Comparison of ENCODE assay signal across 18 cellular contexts in the genomic region with DNA sequence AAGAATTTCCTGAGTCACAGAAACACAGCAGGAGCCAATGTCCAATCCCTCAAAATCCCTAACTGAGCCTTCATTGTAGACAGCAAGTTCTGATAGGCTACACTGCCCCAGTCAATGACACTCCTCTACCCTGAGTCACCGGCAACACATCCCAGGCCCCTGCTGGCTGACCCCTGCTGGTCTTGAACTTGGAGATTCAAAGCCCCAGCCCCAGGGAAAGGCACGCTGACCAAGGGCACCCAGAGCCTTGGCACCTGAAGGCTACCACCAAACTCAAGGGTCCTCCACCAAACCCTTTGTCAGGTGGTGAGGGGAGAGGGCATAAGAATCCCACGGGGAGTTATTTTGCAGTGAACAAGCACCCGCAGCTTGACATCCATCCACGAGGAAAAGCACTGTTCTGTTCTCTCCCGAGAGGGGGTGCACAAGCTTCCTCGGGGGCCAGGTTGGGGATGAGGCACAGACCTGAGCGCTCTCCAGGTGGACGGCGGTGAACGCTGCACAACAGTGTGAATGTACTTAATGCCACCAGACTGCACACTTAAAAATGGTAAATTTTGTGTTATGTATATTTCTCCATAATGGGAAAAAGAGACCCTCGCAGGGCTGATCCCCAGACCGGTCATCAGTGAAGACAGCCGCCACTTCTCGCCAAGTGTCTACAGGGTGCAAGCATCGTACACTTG. TPM values are rescaled to one million over a fixed set of nuclear protein-coding genes. Genes with fewer than 3 reads are reported as not detected.
DNase-seq lines count a peak whose midpoint lies in the region; ATAC-seq, FAIRE-seq and TF ChIP-seq lines count a peak whose summit lies in the region.
"Had no signal": no experiment of that assay in that cellular context is flagged by ENCODE, and none has a peak within 500 bp of the region (broad histone marks: within the 10 kb centered on the region; RNA-seq: fewer than 3 reads in every experiment).

No MANE protein-coding gene starts in this region.

- 87% methylated on average over 16 of the region's 16 CpGs for WGBS in right cardiac atrium

- H3K4me1 Mint-ChIP-seq in astrocyte (ENCODE audit: low read depth, unreplicated experiment), result peaks cover 3% of the 10 kb centered on the region
- no peaks in the 10 kb centered on the region for H3K4me1 Mint-ChIP-seq in activated CD4-positive, alpha-beta T cell treated with anti-CD3 and anti-CD28 coated beads, Interleukin-2, amount 10 ng/mL, durations not matched to agents 7 days and 5 days
- H3K4me1 Mint-ChIP-seq in activated CD4-positive, alpha-beta T cell treated with anti-CD3 and anti-CD28 coated beads, Interleukin-2, amount 10 ng/mL, durations not matched to agents 24 days and 14 days, result no peaks in the 10 kb centered on the region
- H3K4me1 Mint-ChIP-seq: activated naive CD8-positive, alpha-beta T cell treated with anti-CD3 and anti-CD28 coated beads, Interleukin-2, amount 10 ng/mL, durations not matched to agents 7 days and 5 days; central memory CD8-positive, alpha-beta T cell; GM23338 had no signal

- peak; percentile 7 for DNase-seq in left ventricle myocardium superior
- no peak for DNase-seq in right cardiac atrium
- peak; percentile 2 for DNase-seq in astrocyte (ENCODE audit: low read depth)
- peak; percentile 22 for DNase-seq in iris pigment epithelial cell (ENCODE audit: low read depth)
- DNase-seq in NCI-H2029 treated with DMSO at 0.1 percent for 48 hours (lab: John Stamatoyannopoulos, UW), result no peak
- no peak for DNase-seq in activated CD4-positive, alpha-beta T cell treated with anti-CD3 and anti-CD28 coated beads, Interleukin-2, amount 10 ng/mL, durations not matched to agents 7 days and 5 days
- DNase-seq in activated CD4-positive, alpha-beta T cell treated with anti-CD3 and anti-CD28 coated beads, Interleukin-2, amount 10 ng/mL, durations not matched to agents 24 days and 14 days, result no peak
- DNase-seq: activated naive CD8-positive, alpha-beta T cell treated with anti-CD3 and anti-CD28 coated beads, Interleukin-2, amount 10 ng/mL, durations not matched to agents 7 days and 5 days; CD4-positive, alpha-beta T cell; midbrain; NCI-H1048; NCI-H69 had no signal

- no peak for FAIRE-seq in astrocyte (lab: Jason Lieb, UNC)
- FAIRE-seq: GM18507 had no signal

- intact Hi-C loops in left ventricle myocardium superior (cut with micrococcal nuclease) (no loop called here), right cardiac atrium (cut with DNase I) (no loop called here)
- intact Hi-C loops in activated CD4-positive, alpha-beta T cell treated with anti-CD3 and anti-CD28 coated beads, Interleukin-2, amount 10 ng/mL, durations not matched to agents 24 days and 14 days (cut with micrococcal nuclease), result no loop called here

- no peak overlapping the region for H3K27ac Mint-ChIP-seq in astrocyte (ENCODE audit: unreplicated experiment)
- H3K27ac Mint-ChIP-seq in activated CD4-positive, alpha-beta T cell treated with anti-CD3 and anti-CD28 coated beads, Interleukin-2, amount 10 ng/mL, durations not matched to agents 7 days and 5 days, result no peak overlapping the region
- H3K27ac Mint-ChIP-seq in activated CD4-positive, alpha-beta T cell treated with anti-CD3 and anti-CD28 coated beads, Interleukin-2, amount 10 ng/mL, durations not matched to agents 24 days and 14 days, result no peak overlapping the region
- H3K27ac Mint-ChIP-seq: activated naive CD8-positive, alpha-beta T cell treated with anti-CD3 and anti-CD28 coated beads, Interleukin-2, amount 10 ng/mL, durations not matched to agents 7 days and 5 days; activated T-helper 1 cell treated with anti-CD3 and anti-CD28 coated beads, Interleukin-12 subunit alpha, Interleukin-12 subunit beta, Interleukin-2, Interleukin-4 antibody, amounts not matched to agents 30 ng/mL and 10 ng/mL and 1 ng/mL, durations not matched to agents 14 hours and 24 hours and 36 hours; CD4-positive, alpha-beta T cell; GM23338 had no signal

- peaks cover 2% of the 10 kb centered on the region for H3K9me3 Mint-ChIP-seq in astrocyte (ENCODE audit: unreplicated experiment)
- H3K9me3 Mint-ChIP-seq in activated CD4-positive, alpha-beta T cell treated with anti-CD3 and anti-CD28 coated beads, Interleukin-2, amount 10 ng/mL, durations not matched to agents 7 days and 5 days, result no peaks in the 10 kb centered on the region
- H3K9me3 Mint-ChIP-seq in activated CD4-positive, alpha-beta T cell treated with anti-CD3 and anti-CD28 coated beads, Interleukin-2, amount 10 ng/mL, durations not matched to agents 24 days and 14 days, result no peaks in the 10 kb centered on the region
- H3K9me3 Mint-ChIP-seq: activated naive CD8-positive, alpha-beta T cell treated with anti-CD3 and anti-CD28 coated beads, Interleukin-2, amount 10 ng/mL, durations not matched to agents 7 days and 5 days; activated T-helper 1 cell treated with anti-CD3 and anti-CD28 coated beads, Interleukin-12 subunit alpha, Interleukin-12 subunit beta, Interleukin-2, Interleukin-4 antibody, amounts not matched to agents 30 ng/mL and 10 ng/mL and 1 ng/mL, durations not matched to agents 14 hours and 24 hours and 36 hours; CD4-positive, alpha-beta T cell; central memory CD8-positive, alpha-beta T cell; GM23338 had no signal

- H3K36me3 Mint-ChIP-seq in astrocyte (ENCODE audit: low read depth, unreplicated experiment), result no peaks in the 10 kb centered on the region
- H3K36me3 Mint-ChIP-seq in activated CD4-positive, alpha-beta T cell treated with anti-CD3 and anti-CD28 coated beads, Interleukin-2, amount 10 ng/mL, durations not matched to agents 7 days and 5 days (ENCODE audit: low read depth), result no peaks in the 10 kb centered on the region
- H3K36me3 Mint-ChIP-seq in activated CD4-positive, alpha-beta T cell treated with anti-CD3 and anti-CD28 coated beads, Interleukin-2, amount 10 ng/mL, durations not matched to agents 24 days and 14 days (ENCODE audit: low read depth), result no peaks in the 10 kb centered on the region
- H3K36me3 Mint-ChIP-seq: activated naive CD8-positive, alpha-beta T cell treated with anti-CD3 and anti-CD28 coated beads, Interleukin-2, amount 10 ng/mL, durations not matched to agents 7 days and 5 days had no signal

- H3K27ac ChIP-seq in right cardiac atrium (ENCODE audit: low read length), result no peak overlapping the region
- H3K27ac ChIP-seq in astrocyte (ENCODE audit: low read depth, low read length), result no peak overlapping the region

- H3K4me1 ChIP-seq in right cardiac atrium (ENCODE audit: control insufficient read depth, insufficient read depth, low read length) (no peaks in the 10 kb centered on the region), astrocyte (ENCODE audit: insufficient read depth, low read length) (peaks cover 8% of the 10 kb centered on the region)

- H3K9me3 ChIP-seq in right cardiac atrium (ENCODE audit: control insufficient read depth, low read length) (no peaks in the 10 kb centered on the region), astrocyte (ENCODE audit: insufficient read depth, low read depth, low read length) (no peaks in the 10 kb centered on the region)

- no peaks in the 10 kb centered on the region for H4K20me1 ChIP-seq in astrocyte (ENCODE audit: insufficient read depth, low read length)

- no peak for TF ChIP-seq CTCF in astrocyte (IDR thresholded peaks at IDR 0.05; ENCODE audit: insufficient read depth, low read depth, low read length)

- ATAC-seq in left ventricle myocardium superior, result no peak
- ATAC-seq in right cardiac atrium, result no peak
- ATAC-seq in GM21423 (IDR thresholded peaks at IDR 0.05; ENCODE audit: unreplicated experiment), result no peak
- ATAC-seq: GM23338 had no signal

- H3K36me3 ChIP-seq in astrocyte (ENCODE audit: insufficient read depth, low read length), result no peaks in the 10 kb centered on the region

- H3K27me3 Mint-ChIP-seq in astrocyte (ENCODE audit: low read depth, unreplicated experiment), result peaks cover 75% of the 10 kb centered on the region
- no peaks in the 10 kb centered on the region for H3K27me3 Mint-ChIP-seq in activated CD4-positive, alpha-beta T cell treated with anti-CD3 and anti-CD28 coated beads, Interleukin-2, amount 10 ng/mL, durations not matched to agents 7 days and 5 days
- no peaks in the 10 kb centered on the region for H3K27me3 Mint-ChIP-seq in activated CD4-positive, alpha-beta T cell treated with anti-CD3 and anti-CD28 coated beads, Interleukin-2, amount 10 ng/mL, durations not matched to agents 24 days and 14 days
- H3K27me3 Mint-ChIP-seq: activated naive CD8-positive, alpha-beta T cell treated with anti-CD3 and anti-CD28 coated beads, Interleukin-2, amount 10 ng/mL, durations not matched to agents 7 days and 5 days; CD4-positive, alpha-beta T cell had no signal

- POLR2A ChIA-PET in activated CD4-positive, alpha-beta T cell treated with anti-CD3 and anti-CD28 coated beads, Interleukin-2, amount 10 ng/mL, durations not matched to agents 7 days and 5 days (lab: Charles Lee), result no interaction called here

- no peak overlapping the region for H2AFZ ChIP-seq in astrocyte (ENCODE audit: low read depth, low read length)
- H2AFZ ChIP-seq: GM23338 had no signal

- no peak overlapping the region for H3K9ac ChIP-seq in astrocyte (ENCODE audit: low read length)

- H3K4me3 ChIP-seq in right cardiac atrium (ENCODE audit: low read length) (no peak overlapping the region), astrocyte (ENCODE audit: insufficient read depth, low read depth, low read length) (no peak overlapping the region)
- H3K4me3 ChIP-seq: GM23338 had no signal

- H3K4me2 ChIP-seq in astrocyte (ENCODE audit: low read length), result no peak overlapping the region
- H3K4me2 ChIP-seq: GM23338 had no signal

- CTCF ChIA-PET in activated CD4-positive, alpha-beta T cell treated with anti-CD3 and anti-CD28 coated beads, Interleukin-2, amount 10 ng/mL, durations not matched to agents 7 days and 5 days (lab: Charles Lee), result interaction anchor here (0.6 kb wide), 1 partner anchor 10 kb away, joined by 3 read pairs; no protein-coding TSS in a partner anchor

- H3K4me3 Mint-ChIP-seq in astrocyte (ENCODE audit: unreplicated experiment), result no peak overlapping the region
- no peak overlapping the region for H3K4me3 Mint-ChIP-seq in activated CD4-positive, alpha-beta T cell treated with anti-CD3 and anti-CD28 coated beads, Interleukin-2, amount 10 ng/mL, durations not matched to agents 7 days and 5 days
- H3K4me3 Mint-ChIP-seq in activated CD4-positive, alpha-beta T cell treated with anti-CD3 and anti-CD28 coated beads, Interleukin-2, amount 10 ng/mL, durations not matched to agents 24 days and 14 days, result no peak overlapping the region
- H3K4me3 Mint-ChIP-seq: activated naive CD8-positive, alpha-beta T cell treated with anti-CD3 and anti-CD28 coated beads, Interleukin-2, amount 10 ng/mL, durations not matched to agents 7 days and 5 days; activated T-helper 1 cell treated with anti-CD3 and anti-CD28 coated beads, Interleukin-12 subunit alpha, Interleukin-12 subunit beta, Interleukin-2, Interleukin-4 antibody, amounts not matched to agents 30 ng/mL and 10 ng/mL and 1 ng/mL, durations not matched to agents 14 hours and 24 hours and 36 hours; CD4-positive, alpha-beta T cell; central memory CD8-positive, alpha-beta T cell; GM23338 had no signal

- no peaks in the 10 kb centered on the region for H3K79me2 ChIP-seq in astrocyte (ENCODE audit: insufficient read depth, low read length)

- no peaks in the 10 kb centered on the region for H3K27me3 ChIP-seq in right cardiac atrium (ENCODE audit: control insufficient read depth, insufficient read depth)
- peaks cover 3% of the 10 kb centered on the region for H3K27me3 ChIP-seq in astrocyte (ENCODE audit: insufficient read depth, low read length)

RNA-seq across cellular contexts. Expression of gene TFCP2L1, which starts 46.9 kb away (rescaled TPM):
- total RNA-seq in left ventricle myocardium superior (0.17 TPM), right cardiac atrium (under 1 TPM; 0.11 to 0.88 (median 0.51) TPM), astrocyte (0.05 TPM in 1 of 2 replicates, not detected in the other)
- 0.38 TPM for polyA plus RNA-seq in right cardiac atrium
- under 1 TPM; 0.02 TPM for total RNA-seq in activated CD4-positive, alpha-beta T cell treated with anti-CD3 and anti-CD28 coated beads, Interleukin-2, amount 10 ng/mL, durations not matched to agents 7 days and 5 days
- 0.12 TPM in 1 of 2 replicates, not detected in the other for total RNA-seq in activated CD4-positive, alpha-beta T cell treated with anti-CD3 and anti-CD28 coated beads, Interleukin-2, amount 10 ng/mL, durations not matched to agents 24 days and 14 days
- total RNA-seq: activated T-helper 1 cell treated with anti-CD3 and anti-CD28 coated beads, Interleukin-12 subunit alpha, Interleukin-12 subunit beta, Interleukin-2, Interleukin-4 antibody, amounts not matched to agents 30 ng/mL and 10 ng/mL and 1 ng/mL, durations not matched to agents 14 hours and 24 hours and 36 hours; pulmonary artery endothelial cell had no signal

Comparison
In these comparisons a context has a peak if more than half of its experiments do, and no peak if none do; other contexts are left out.
1. DNase-seq: peak in left ventricle myocardium superior (single experiment), astrocyte (single experiment) and iris pigment epithelial cell (single experiment); none in right cardiac atrium (0 of 3), NCI-H2029 treated with DMSO at 0.1 percent for 48 hours (single experiment), activated CD4-positive, alpha-beta T cell treated with anti-CD3 and anti-CD28 coated beads, Interleukin-2, amount 10 ng/mL, durations not matched to agents 7 days and 5 days (single experiment) and activated CD4-positive, alpha-beta T cell treated with anti-CD3 and anti-CD28 coated beads, Interleukin-2, amount 10 ng/mL, durations not matched to agents 24 days and 14 days (single experiment).